Comparison of ENCODE assay signal across 9 cellular contexts in the genomic region with DNA sequence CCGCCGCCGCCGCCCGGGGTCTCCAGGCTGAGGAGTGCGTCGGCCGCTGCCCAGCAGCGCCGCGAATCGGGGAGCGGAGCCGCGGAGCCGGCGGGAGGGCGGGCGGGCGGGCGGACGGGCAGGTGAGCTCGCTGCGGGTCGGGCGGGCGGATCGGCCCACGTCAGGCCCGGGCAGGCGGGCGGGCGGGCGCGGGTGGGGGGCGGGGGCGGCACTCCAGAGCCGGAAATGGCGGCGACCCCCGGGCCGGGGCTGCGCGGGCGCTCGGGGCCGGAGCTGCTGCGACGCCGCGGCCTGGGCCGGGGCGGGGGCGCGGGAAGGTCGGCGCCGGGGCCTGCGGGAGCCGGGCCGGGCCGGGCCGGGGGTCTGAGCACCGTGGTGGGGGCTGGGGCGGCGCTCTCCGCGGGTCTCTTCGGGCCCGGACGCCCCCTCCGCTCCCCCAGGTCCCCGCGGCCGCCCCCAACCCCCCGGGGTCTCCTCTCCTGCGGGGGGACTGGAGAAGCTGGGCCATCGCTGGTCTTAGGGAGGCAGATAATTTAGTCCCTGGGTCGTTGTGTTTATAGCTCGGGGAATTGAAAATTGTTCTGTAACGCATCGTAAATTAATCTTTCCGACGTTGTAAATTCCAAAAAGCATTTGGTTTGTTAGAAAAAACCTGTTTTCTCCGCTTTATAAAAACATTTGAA. TPM values are rescaled to one million over a fixed set of nuclear protein-coding genes. Genes with fewer than 3 reads are reported as not detected.
DNase-seq lines count a peak whose midpoint lies in the region; ATAC-seq and TF ChIP-seq lines count a peak whose summit lies in the region.
"Had no signal": no experiment of that assay in that cellular context is flagged by ENCODE, and none has a peak within 500 bp of the region (broad histone marks: within the 10 kb centered on the region; RNA-seq: fewer than 3 reads in every experiment).

No MANE protein-coding gene starts in this region.

- H3K9ac ChIP-seq in parathyroid adenoma = no peak overlapping the region

- peak overlapping the region; percentile 98 for H3K4me3 Mint-ChIP-seq in endothelial cell (ENCODE audit: unreplicated experiment)

- no peaks in the 10 kb centered on the region for H3K9me3 Mint-ChIP-seq in endothelial cell (ENCODE audit: unreplicated experiment)

- peaks cover 22% of the 10 kb centered on the region for H3K4me1 Mint-ChIP-seq in endothelial cell (ENCODE audit: unreplicated experiment)

- H3K27me3 Mint-ChIP-seq in endothelial cell (ENCODE audit: unreplicated experiment) = peaks cover 8% of the 10 kb centered on the region

- no peaks in the 10 kb centered on the region for H3K27me3 ChIP-seq in parathyroid adenoma (ENCODE audit: control insufficient read depth, insufficient read depth, low read length)

- peak; percentile 23 for ATAC-seq in GM19372 (IDR thresholded peaks at IDR 0.05; ENCODE audit: low read depth, unreplicated experiment)

- DNase-seq in NCI-H146 (lab: John Stamatoyannopoulos, UW) (peak; percentile 26), endothelial cell (ENCODE audit: low spot score) (no peak), SK-N-DZ (ENCODE audit: low spot score) (no peak), ACHN (no peak), cerebellum (ENCODE audit: low spot score) (no peak)

- no peaks in the 10 kb centered on the region for H3K36me3 ChIP-seq in parathyroid adenoma (ENCODE audit: control insufficient read depth, insufficient read depth, low read length)

- H2AFZ ChIP-seq in parathyroid adenoma = no peak overlapping the region

- peaks cover 10% of the 10 kb centered on the region for H3K36me3 Mint-ChIP-seq in endothelial cell (ENCODE audit: low read depth, unreplicated experiment)

- in situ Hi-C loops in ACHN (cut with HindIII; ENCODE audit: low pct_ligation_motif_present, low pct_unique_long_range_greater_than_20kb, low sequenced_read_pairs) = no loop called here

- peaks cover 18% of the 10 kb centered on the region for H3K79me2 ChIP-seq in parathyroid adenoma

- H3K27ac ChIP-seq in 22Rv1 (peak overlapping the region; percentile 83), parathyroid adenoma (peak overlapping the region; percentile 66)

- TF ChIP-seq CTCF in 22Rv1 (IDR thresholded peaks at IDR 0.05) = no peak
- no peak for TF ChIP-seq CTCF in endothelial cell (IDR thresholded peaks at IDR 0.05; ENCODE audit: unreplicated experiment)
- TF ChIP-seq CTCF in parathyroid adenoma (IDR thresholded peaks at IDR 0.05) = no peak

- peaks cover 15% of the 10 kb centered on the region for H3K4me1 ChIP-seq in parathyroid adenoma

- H3K4me2 ChIP-seq in parathyroid adenoma (ENCODE audit: low read length) = peak overlapping the region; percentile 60

- H3K4me3 ChIP-seq in parathyroid adenoma (ENCODE audit: low read depth, low read length) = peak overlapping the region; percentile 65

- H3K27ac Mint-ChIP-seq in endothelial cell (ENCODE audit: unreplicated experiment) = peak overlapping the region; percentile 94

- H3K9me3 ChIP-seq in parathyroid adenoma (ENCODE audit: control insufficient read depth, low read length) = no peaks in the 10 kb centered on the region

RNA-seq across cellular contexts. Expression of a gene that starts 0.4 kb away (rescaled TPM):
- 54.4 TPM for total RNA-seq in endothelial cell (ENCODE audit: unreplicated experiment)
- 48.5 and 54.7 TPM in 2 replicates for polyA plus RNA-seq in SK-N-DZ (2014; cell fraction: cytosol; rRNA removed)
- polyA plus RNA-seq in SK-N-DZ (2014; cell fraction: nucleus; rRNA removed) = 42.9 and 44.8 TPM in 2 replicates
- 53.4 TPM for total RNA-seq in cerebellum

RNA-seq across cellular contexts. Expression of a gene that starts 30.3 kb away (rescaled TPM):
- total RNA-seq in endothelial cell (ENCODE audit: unreplicated experiment) (85.5 TPM), cerebellum (33.1 TPM)
- polyA plus RNA-seq in SK-N-DZ (2014; cell fraction: cytosol; rRNA removed) = 182 and 220 TPM in 2 replicates
- 224 and 314 TPM in 2 replicates for polyA plus RNA-seq in SK-N-DZ (2014; cell fraction: nucleus; rRNA removed)

RNA-seq across cellular contexts. Expression of a gene that starts 34.0 kb away (rescaled TPM):
- not detected for total RNA-seq in endothelial cell (ENCODE audit: unreplicated experiment)
- not detected in 2 replicates for polyA plus RNA-seq in SK-N-DZ (2014; cell fraction: cytosol; rRNA removed)
- not detected in 2 replicates for polyA plus RNA-seq in SK-N-DZ (2014; cell fraction: nucleus; rRNA removed)
- total RNA-seq in cerebellum = not detected
- total RNA-seq: renal cortical epithelial cell had no signal
